In genomic region chr9:121369595-121370265, GRCh38 we compare ENCODE assay signal across 8 cellular contexts. TPM values are rescaled to one million over a fixed set of nuclear protein-coding genes. Genes with fewer than 3 reads are reported as not detected.
DNase-seq lines count a peak whose midpoint lies in the region; ATAC-seq and TF ChIP-seq lines count a peak whose summit lies in the region.

A gene with protein sequence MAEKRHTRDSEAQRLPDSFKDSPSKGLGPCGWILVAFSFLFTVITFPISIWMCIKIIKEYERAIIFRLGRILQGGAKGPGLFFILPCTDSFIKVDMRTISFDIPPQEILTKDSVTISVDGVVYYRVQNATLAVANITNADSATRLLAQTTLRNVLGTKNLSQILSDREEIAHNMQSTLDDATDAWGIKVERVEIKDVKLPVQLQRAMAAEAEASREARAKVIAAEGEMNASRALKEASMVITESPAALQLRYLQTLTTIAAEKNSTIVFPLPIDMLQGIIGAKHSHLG (minus strand): TSS chr9:121370250. CDS start chr9:121370187, 63 bp downstream.

- H3K27ac Mint-ChIP-seq in stimulated activated effector memory CD8-positive, alpha-beta T cell treated with anti-CD3 and anti-CD28 coated beads, Interleukin-12 subunit alpha, Interleukin-12 subunit beta, amount 100 ng/mL, for 72 hours: peak within 1 kb of the TSS; percentile 96

- TF ChIP-seq CTCF in colonic mucosa (IDR thresholded peaks at IDR 0.05): no peak
- TF ChIP-seq CTCF in lower leg skin (IDR thresholded peaks at IDR 0.05): no peak

- ATAC-seq in GM21360 (IDR thresholded peaks at IDR 0.05; ENCODE audit: unreplicated experiment): peak; percentile 47
- peak; percentile 80 for ATAC-seq in stimulated activated effector memory CD8-positive, alpha-beta T cell treated with anti-CD3 and anti-CD28 coated beads, Interleukin-12 subunit alpha, Interleukin-12 subunit beta, amount 100 ng/mL, for 72 hours

- TF ChIP-seq POLR2A in lower leg skin (IDR thresholded peaks at IDR 0.05): peak in 1 of 2 donors; percentile 98

- intact Hi-C loops in colonic mucosa (cut with DNase I): no loop called here
- intact Hi-C loops in lower leg skin (cut with DNase I; ENCODE audit: low total_unique reads): loop anchor here (5.0 kb wide), 1 partner anchor 42 kb away; no protein-coding TSS in a partner anchor

- peak within 1 kb of the TSS; percentile 93 for H3K27ac ChIP-seq in colonic mucosa

- H3K4me3 ChIP-seq in colonic mucosa: peak within 1 kb of the TSS; percentile 74
- H3K4me3 ChIP-seq in lower leg skin (ENCODE audit: low read depth, poor library complexity, severe bottlenecking): peak within 1 kb of the TSS; percentile 41

- DNase-seq in DMS53 (lab: John Stamatoyannopoulos, UW): peak; percentile 89
- DNase-seq in HK-2 (ENCODE audit: unreplicated experiment): peak; percentile 72
- peak; percentile 66 for DNase-seq in T-helper 9 cell
- peak; percentile 86 for DNase-seq in colonic mucosa
- DNase-seq in lower leg skin (ENCODE audit: low spot score in 2 of 2): peak; percentile 96 to 99
- no peak for DNase-seq in stimulated activated effector memory CD8-positive, alpha-beta T cell treated with anti-CD3 and anti-CD28 coated beads, Interleukin-12 subunit alpha, Interleukin-12 subunit beta, amount 100 ng/mL, for 72 hours (ENCODE audit: low spot score in 2 of 2)
- no peak for DNase-seq in ecto neural progenitor cell (ENCODE audit: low spot score)

- 1% methylated on average over 23 to 32 of the region's 52 CpGs for WGBS in lower leg skin, 2 donors

- H3K27me3 ChIP-seq in colonic mucosa: no peaks in the 10 kb centered on the region

- H3K9me3 ChIP-seq in colonic mucosa: no peaks in the 10 kb centered on the region

- peaks cover 44% of the 10 kb centered on the region for H3K36me3 Mint-ChIP-seq in stimulated activated effector memory CD8-positive, alpha-beta T cell treated with anti-CD3 and anti-CD28 coated beads, Interleukin-12 subunit alpha, Interleukin-12 subunit beta, amount 100 ng/mL, for 72 hours

- H3K36me3 ChIP-seq in colonic mucosa: no peaks in the 10 kb centered on the region

- peaks cover 20% of the 10 kb centered on the region for H3K4me1 ChIP-seq in colonic mucosa

- H3K9ac ChIP-seq in colonic mucosa (ENCODE audit: low read depth in 2 of 2, low read length in 2 of 2): peak within 1 kb of the TSS; percentile 41 to 91

- peak within 1 kb of the TSS; percentile 82 for H3K4me3 Mint-ChIP-seq in stimulated activated effector memory CD8-positive, alpha-beta T cell treated with anti-CD3 and anti-CD28 coated beads, Interleukin-12 subunit alpha, Interleukin-12 subunit beta, amount 100 ng/mL, for 72 hours

- peaks cover 63% of the 10 kb centered on the region for H3K4me1 Mint-ChIP-seq in stimulated activated effector memory CD8-positive, alpha-beta T cell treated with anti-CD3 and anti-CD28 coated beads, Interleukin-12 subunit alpha, Interleukin-12 subunit beta, amount 100 ng/mL, for 72 hours

- peaks cover 5% of the 10 kb centered on the region for H3K9me3 Mint-ChIP-seq in stimulated activated effector memory CD8-positive, alpha-beta T cell treated with anti-CD3 and anti-CD28 coated beads, Interleukin-12 subunit alpha, Interleukin-12 subunit beta, amount 100 ng/mL, for 72 hours

RNA-seq across cellular contexts. Expression of the gene that starts here (rescaled TPM):
- total RNA-seq in colonic mucosa: 100 to 1,000 TPM in 1 of 2 donors, 10 to 100 TPM in 1; 58.7 to 110 TPM
- 100 to 1,000 TPM; 131 to 323 (median 208) TPM for total RNA-seq in lower leg skin

Comparison
In these comparisons a context has a peak if more than half of its experiments do, and no peak if none do; other contexts are left out.
1. DNase-seq: peak in DMS53 (single experiment), HK-2 (single experiment), T-helper 9 cell (single experiment), colonic mucosa (single experiment) and lower leg skin (2 of 2); none in stimulated activated effector memory CD8-positive, alpha-beta T cell treated with anti-CD3 and anti-CD28 coated beads, Interleukin-12 subunit alpha, Interleukin-12 subunit beta, amount 100 ng/mL, for 72 hours (0 of 2) and ecto neural progenitor cell (single experiment).